ENCODE assay signal across 25 cellular contexts in the genomic region with DNA sequence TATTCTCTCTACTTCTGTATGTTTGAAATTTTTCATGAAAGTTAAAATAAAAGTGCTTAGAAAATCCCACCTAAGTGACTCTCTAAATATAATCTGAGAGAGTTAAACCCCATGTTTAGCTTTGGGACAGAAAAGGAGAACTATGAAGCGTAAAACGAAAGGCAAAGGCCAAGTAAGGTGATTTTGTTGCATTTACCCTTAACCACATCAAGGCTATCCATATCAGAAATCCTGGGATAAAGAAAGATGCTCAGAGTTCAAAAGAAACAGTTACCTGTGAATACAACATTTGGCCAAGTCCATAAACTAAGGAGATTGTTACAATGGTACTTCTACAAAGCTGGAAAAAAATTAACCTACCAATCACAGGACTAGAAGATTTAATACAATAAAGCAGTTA.
"Had no signal": no experiment of that assay in that cellular context is flagged by ENCODE, and none has a peak within 500 bp of the region (broad histone marks: within the 10 kb centered on the region; RNA-seq: fewer than 3 reads in every experiment).

No MANE protein-coding gene starts in this region.

- H3K27ac Mint-ChIP-seq: activated CD8-positive, alpha-beta T cell treated with anti-CD3 and anti-CD28 coated beads for 36 hours; activated naive CD4-positive, alpha-beta T cell treated with anti-CD3 and anti-CD28 coated beads, Interleukin-2, amount 50 U/mL, for 24 hours; activated T-helper 2 cell treated with anti-CD3 and anti-CD28 coated beads, Interferon-gamma antibody, Interleukin-2, Interleukin-4, amounts not matched to agents 10 μg/mL and 5 μg/mL and 100 μg/mL, durations not matched to agents 14 hours and 24 hours and 36 hours; effector memory CD8-positive, alpha-beta T cell had no signal

- H3K4me3 Mint-ChIP-seq: activated CD8-positive, alpha-beta T cell treated with anti-CD3 and anti-CD28 coated beads for 36 hours; activated naive CD8-positive, alpha-beta T cell treated with anti-CD3 and anti-CD28 coated beads, Interleukin-2, amount 50 U/mL, for 24 hours; WTC11 had no signal

- H3K36me3 Mint-ChIP-seq: WTC11 had no signal

- DNase-seq: activated CD4-positive, alpha-beta T cell treated with anti-CD3 and anti-CD28 coated beads, Interleukin-2, amount 50 U/mL, for 1 hour; activated CD8-positive, alpha-beta T cell treated with anti-CD3 and anti-CD28 coated beads for 36 hours; activated naive CD8-positive, alpha-beta T cell treated with anti-CD3 and anti-CD28 coated beads, Interleukin-2, amount 50 U/mL, for 24 hours; activated T-cell treated with anti-CD3 and anti-CD28 coated beads, Interleukin-2, amount 50 U/mL, for 48 hours; amygdala; caudate nucleus; cortex of kidney; effector memory CD8-positive, alpha-beta T cell; erythroblast; gastrocnemius medialis; glutamatergic neuron; islet precursor cell; mammary epithelial cell; pancreas; right cardiac atrium; stimulated activated CD4-positive, alpha-beta T cell treated with anti-CD3 and anti-CD28 coated beads, Interleukin-15, amount 100 ng/mL, for 24 hours; stimulated activated CD4-positive, alpha-beta T cell treated with anti-CD3 and anti-CD28 coated beads, Interleukin-2, amount 100 ng/mL, for 24 hours; stimulated activated naive CD8-positive, alpha-beta T cell treated with anti-CD3 and anti-CD28 coated beads, Interleukin-15, Interleukin-2, amounts not matched to agents 100 U/mL and 50 U/mL, for 24 hours; T-helper 2 cell; trophoblast cell had no signal

- H3K4me2 ChIP-seq: hepatocyte had no signal

- ATAC-seq: activated CD8-positive, alpha-beta T cell treated with anti-CD3 and anti-CD28 coated beads for 36 hours; activated naive CD8-positive, alpha-beta T cell treated with anti-CD3 and anti-CD28 coated beads, Interleukin-2, amount 50 U/mL, for 24 hours; effector memory CD8-positive, alpha-beta T cell; gastrocnemius medialis; pancreas; right cardiac atrium; stimulated activated naive CD8-positive, alpha-beta T cell treated with anti-CD3 and anti-CD28 coated beads, Interleukin-15, Interleukin-2, amounts not matched to agents 100 U/mL and 50 U/mL, for 24 hours; WTC11 had no signal

- H3K4me3 ChIP-seq: gastrocnemius medialis, hepatocyte, pancreas, thoracic aorta had no signal

- H3K36me3 ChIP-seq: gastrocnemius medialis, pancreas, thoracic aorta had no signal

- H3K9me3 ChIP-seq: gastrocnemius medialis, pancreas, thoracic aorta had no signal

- H3K27me3 ChIP-seq: gastrocnemius medialis, hepatocyte, pancreas had no signal

- H3K27me3 Mint-ChIP-seq: activated CD8-positive, alpha-beta T cell treated with anti-CD3 and anti-CD28 coated beads for 36 hours; activated naive CD4-positive, alpha-beta T cell treated with anti-CD3 and anti-CD28 coated beads, Interleukin-2, amount 50 U/mL, for 24 hours; activated naive CD8-positive, alpha-beta T cell treated with anti-CD3 and anti-CD28 coated beads, Interleukin-2, amount 50 U/mL, for 24 hours; effector memory CD8-positive, alpha-beta T cell had no signal

- H3K9me3 Mint-ChIP-seq: activated naive CD4-positive, alpha-beta T cell treated with anti-CD3 and anti-CD28 coated beads, Interleukin-2, amount 50 U/mL, for 24 hours; activated T-helper 2 cell treated with anti-CD3 and anti-CD28 coated beads, Interferon-gamma antibody, Interleukin-2, Interleukin-4, amounts not matched to agents 10 μg/mL and 5 μg/mL and 100 μg/mL, durations not matched to agents 14 hours and 24 hours and 36 hours; effector memory CD8-positive, alpha-beta T cell; WTC11 had no signal

- H2AFZ ChIP-seq: hepatocyte had no signal

- H3K27ac ChIP-seq: hepatocyte, thoracic aorta had no signal
